In the genomic region with DNA sequence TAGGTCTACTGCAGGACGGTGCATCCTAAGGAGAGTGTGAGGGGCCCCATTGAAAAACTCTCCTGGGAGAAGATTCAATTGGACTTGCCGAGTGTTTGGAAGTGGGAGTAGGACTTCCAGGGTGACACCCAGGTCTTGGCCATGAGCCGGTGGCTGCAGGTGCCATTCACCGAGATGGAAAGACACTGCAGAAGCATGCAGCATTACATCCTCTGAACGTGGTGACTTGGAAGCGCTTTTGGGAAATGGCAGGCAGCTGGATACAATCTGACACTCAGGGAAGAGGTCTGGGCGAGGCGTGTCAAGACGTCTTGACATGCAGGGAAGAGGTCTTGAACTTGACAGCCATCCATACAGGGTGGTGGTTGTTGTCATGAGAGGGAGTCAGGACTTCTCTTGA, we compare ENCODE assay signal across 22 cellular contexts.
DNase-seq lines count a peak whose midpoint lies in the region; ATAC-seq, FAIRE-seq and TF ChIP-seq lines count a peak whose summit lies in the region.
"Had no signal": no experiment of that assay in that cellular context is flagged by ENCODE, and none has a peak within 500 bp of the region (broad histone marks: within the 10 kb centered on the region; RNA-seq: fewer than 3 reads in every experiment).

No MANE protein-coding gene starts in this region.

- no peak for TF ChIP-seq POLR2A in spleen (IDR thresholded peaks at IDR 0.05)

- DNase-seq in activated CD8-positive, alpha-beta memory T cell treated with anti-CD3 and anti-CD28 coated beads, Interleukin-2, amount 50 U/mL, for 48 hours: peak; percentile 18
- DNase-seq in activated CD8-positive, alpha-beta memory T cell treated with anti-CD3 and anti-CD28 coated beads, Interleukin-2, amount 10 ng/mL, durations not matched to agents 7 days and 5 days: no peak
- DNase-seq in GM20000 (ENCODE audit: low spot score) (peak; percentile 1), kidney (peak; percentile 35), spleen (peak; percentile 33), DMS53 (lab: John Stamatoyannopoulos, UW) (no peak)
- no peak for DNase-seq in activated T-helper 2 cell treated with anti-CD3 and anti-CD28 coated beads, Interferon-gamma antibody, Interleukin-2, Interleukin-4, amounts not matched to agents 10 μg/mL and 5 μg/mL and 100 μg/mL, durations not matched to agents 14 hours and 24 hours and 36 hours (ENCODE audit: low spot score)
- DNase-seq: Calu3; CD8-positive, alpha-beta memory T cell; EL; GF-D8; HFFc6; Karpas-422; MV-4-11; NCI-H1105 treated with DMSO at 0.1 percent for 48 hours; NCI-H2029 treated with DMSO at 0.1 percent for 48 hours; NCI-H524 treated with DMSO at 0.1 percent for 48 hours; NCI-H82; SJCRH30 had no signal

- H3K4me3 ChIP-seq in kidney (ENCODE audit: low read length in 2 of 2): no peak overlapping the region
- H3K4me3 ChIP-seq in spleen: no peak overlapping the region
- H3K4me3 ChIP-seq: SJCRH30 had no signal

- H3K36me3 Mint-ChIP-seq in activated CD8-positive, alpha-beta memory T cell treated with anti-CD3 and anti-CD28 coated beads, Interleukin-2, amount 10 ng/mL, durations not matched to agents 7 days and 5 days: no peaks in the 10 kb centered on the region
- H3K36me3 Mint-ChIP-seq in activated T-helper 2 cell treated with anti-CD3 and anti-CD28 coated beads, Interferon-gamma antibody, Interleukin-2, Interleukin-4, amounts not matched to agents 10 μg/mL and 5 μg/mL and 100 μg/mL, durations not matched to agents 14 hours and 24 hours and 36 hours (ENCODE audit: low read depth): no peaks in the 10 kb centered on the region
- H3K36me3 Mint-ChIP-seq: CD8-positive, alpha-beta memory T cell had no signal

- H3K4me1 Mint-ChIP-seq in activated CD8-positive, alpha-beta memory T cell treated with anti-CD3 and anti-CD28 coated beads, Interleukin-2, amount 10 ng/mL, durations not matched to agents 7 days and 5 days: no peaks in the 10 kb centered on the region
- no peaks in the 10 kb centered on the region for H3K4me1 Mint-ChIP-seq in activated T-helper 2 cell treated with anti-CD3 and anti-CD28 coated beads, Interferon-gamma antibody, Interleukin-2, Interleukin-4, amounts not matched to agents 10 μg/mL and 5 μg/mL and 100 μg/mL, durations not matched to agents 14 hours and 24 hours and 36 hours (ENCODE audit: low read depth)
- H3K4me1 Mint-ChIP-seq: CD8-positive, alpha-beta memory T cell had no signal

- peaks cover 0 to 37% (median 0%) of the 10 kb centered on the region in 7 donors for H3K27me3 ChIP-seq in spleen (replicated peaks in 1 of 7)
- H3K27me3 ChIP-seq: SJCRH30 had no signal

- TF ChIP-seq CTCF in GM20000 (IDR thresholded peaks at IDR 0.05; ENCODE audit: extremely low read depth, missing control alignments): no peak
- TF ChIP-seq CTCF in kidney (IDR thresholded peaks at IDR 0.05; ENCODE audit: borderline replicate concordance, extremely low read depth, insufficient read depth): no peak
- no peak for TF ChIP-seq CTCF in spleen (IDR thresholded peaks at IDR 0.05 in 8 of 11, conservative IDR thresholded peaks at IDR 0.05 in 3 of 11)

- H3K27me3 Mint-ChIP-seq in activated CD8-positive, alpha-beta memory T cell treated with anti-CD3 and anti-CD28 coated beads, Interleukin-2, amount 10 ng/mL, durations not matched to agents 7 days and 5 days: no peaks in the 10 kb centered on the region
- H3K27me3 Mint-ChIP-seq in activated T-helper 2 cell treated with anti-CD3 and anti-CD28 coated beads, Interferon-gamma antibody, Interleukin-2, Interleukin-4, amounts not matched to agents 10 μg/mL and 5 μg/mL and 100 μg/mL, durations not matched to agents 14 hours and 24 hours and 36 hours (ENCODE audit: low read depth): no peaks in the 10 kb centered on the region

- H3K27ac ChIP-seq in kidney (ENCODE audit: low read depth in 2 of 2, low read length in 2 of 2): no peak overlapping the region
- H3K27ac ChIP-seq in spleen: no peak overlapping the region
- H3K27ac ChIP-seq: C4-2B, SJCRH30 had no signal

- H3K9ac ChIP-seq in kidney (ENCODE audit: low read length in 2 of 2): no peak overlapping the region

- 78 to 90% (median 88%) methylated on average over 9 of the region's 9 CpGs for WGBS in spleen, 5 donors

- H3K4me1 ChIP-seq in kidney (ENCODE audit: control insufficient read depth in 1 of 2, insufficient read depth in 1 of 2, low read depth in 1 of 2, low read length in 2 of 2): no peaks in the 10 kb centered on the region
- H3K4me1 ChIP-seq in spleen: peaks cover 0 to 3% (median 0%) of the 10 kb centered on the region in 6 donors
- H3K4me1 ChIP-seq: SJCRH30 had no signal

- intact Hi-C loops in kidney (cut with DNase I) (no loop called here), spleen (cut with DNase I; ENCODE audit: low total_unique reads) (no loop called here)
- intact Hi-C loops in activated T-helper 2 cell treated with anti-CD3 and anti-CD28 coated beads, Interferon-gamma antibody, Interleukin-2, Interleukin-4, amounts not matched to agents 10 μg/mL and 5 μg/mL and 100 μg/mL, durations not matched to agents 14 hours and 24 hours and 36 hours (cut with micrococcal nuclease): no loop called here

- H3K9me3 Mint-ChIP-seq in activated CD8-positive, alpha-beta memory T cell treated with anti-CD3 and anti-CD28 coated beads, Interleukin-2, amount 10 ng/mL, durations not matched to agents 7 days and 5 days (ENCODE audit: low read depth): no peaks in the 10 kb centered on the region
- no peaks in the 10 kb centered on the region for H3K9me3 Mint-ChIP-seq in activated T-helper 2 cell treated with anti-CD3 and anti-CD28 coated beads, Interferon-gamma antibody, Interleukin-2, Interleukin-4, amounts not matched to agents 10 μg/mL and 5 μg/mL and 100 μg/mL, durations not matched to agents 14 hours and 24 hours and 36 hours
- H3K9me3 Mint-ChIP-seq: CD8-positive, alpha-beta memory T cell had no signal

- H3K27ac Mint-ChIP-seq in activated CD8-positive, alpha-beta memory T cell treated with anti-CD3 and anti-CD28 coated beads, Interleukin-2, amount 10 ng/mL, durations not matched to agents 7 days and 5 days: no peak overlapping the region
- no peak overlapping the region for H3K27ac Mint-ChIP-seq in activated T-helper 2 cell treated with anti-CD3 and anti-CD28 coated beads, Interferon-gamma antibody, Interleukin-2, Interleukin-4, amounts not matched to agents 10 μg/mL and 5 μg/mL and 100 μg/mL, durations not matched to agents 14 hours and 24 hours and 36 hours
- H3K27ac Mint-ChIP-seq: CD8-positive, alpha-beta memory T cell; HFFc6 had no signal

- no peak for FAIRE-seq in kidney (lab: Jason Lieb, UNC)
- FAIRE-seq: A204.1 had no signal

- H3K36me3 ChIP-seq in kidney (ENCODE audit: control insufficient read depth in 1 of 2, insufficient read depth in 2 of 2, low read length in 2 of 2): no peaks in the 10 kb centered on the region
- H3K36me3 ChIP-seq in spleen: no peaks in the 10 kb centered on the region
- H3K36me3 ChIP-seq: SJCRH30 had no signal

- H3K9me3 ChIP-seq in kidney (ENCODE audit: control insufficient read depth in 1 of 2, low read length in 2 of 2) (peaks cover 0 to 4% of the 10 kb centered on the region in 2 donors), spleen (peaks cover 0 to 7% (median 0%) of the 10 kb centered on the region in 8 donors)
- H3K9me3 ChIP-seq: SJCRH30 had no signal

- CTCF ChIA-PET in activated CD8-positive, alpha-beta memory T cell treated with anti-CD3 and anti-CD28 coated beads, Interleukin-2, amount 10 ng/mL, durations not matched to agents 7 days and 5 days (lab: Charles Lee): no interaction called here

- no peak for ATAC-seq in activated CD8-positive, alpha-beta memory T cell treated with anti-CD3 and anti-CD28 coated beads, Interleukin-2, amount 10 ng/mL, durations not matched to agents 7 days and 5 days
- ATAC-seq: Panc1 had no signal

- no peak overlapping the region for H3K4me3 Mint-ChIP-seq in activated CD8-positive, alpha-beta memory T cell treated with anti-CD3 and anti-CD28 coated beads, Interleukin-2, amount 10 ng/mL, durations not matched to agents 7 days and 5 days
- H3K4me3 Mint-ChIP-seq in activated T-helper 2 cell treated with anti-CD3 and anti-CD28 coated beads, Interferon-gamma antibody, Interleukin-2, Interleukin-4, amounts not matched to agents 10 μg/mL and 5 μg/mL and 100 μg/mL, durations not matched to agents 14 hours and 24 hours and 36 hours (ENCODE audit: low read depth): no peak overlapping the region
- H3K4me3 Mint-ChIP-seq: CD8-positive, alpha-beta memory T cell; HFFc6 had no signal

Comparison
In these comparisons a context has a peak if more than half of its experiments do, and no peak if none do; other contexts are left out.
1. DNase-seq: peak in activated CD8-positive, alpha-beta memory T cell treated with anti-CD3 and anti-CD28 coated beads, Interleukin-2, amount 50 U/mL, for 48 hours (single experiment), GM20000 (single experiment), kidney (single experiment) and spleen (single experiment); none in activated CD8-positive, alpha-beta memory T cell treated with anti-CD3 and anti-CD28 coated beads, Interleukin-2, amount 10 ng/mL, durations not matched to agents 7 days and 5 days (single experiment), DMS53 (single experiment) and activated T-helper 2 cell treated with anti-CD3 and anti-CD28 coated beads, Interferon-gamma antibody, Interleukin-2, Interleukin-4, amounts not matched to agents 10 μg/mL and 5 μg/mL and 100 μg/mL, durations not matched to agents 14 hours and 24 hours and 36 hours (single experiment).